7 cellular contexts compared by ENCODE assay signal in genomic region chr9:126861707-126862460, GRCh38. TPM values are rescaled to one million over a fixed set of nuclear protein-coding genes. Genes with fewer than 3 reads are reported as not detected.
DNase-seq lines count a peak whose midpoint lies in the region; ATAC-seq and TF ChIP-seq lines count a peak whose summit lies in the region.

No MANE protein-coding gene starts in this region.

- no peaks in the 10 kb centered on the region for H3K9me3 ChIP-seq in T-helper 17 cell (ENCODE audit: control insufficient read depth, low read length, poor library complexity, severe bottlenecking)
- no peaks in the 10 kb centered on the region for H3K9me3 ChIP-seq in sigmoid colon

- no peak for TF ChIP-seq EP300 in sigmoid colon (IDR thresholded peaks at IDR 0.05)

- peaks cover 8% of the 10 kb centered on the region for H3K27me3 Mint-ChIP-seq in T-helper 17 cell

- H3K4me3 ChIP-seq in HFF-Myc (replicated peaks; ENCODE audit: low read depth, low read length), result peak overlapping the region; percentile 82
- H3K4me3 ChIP-seq in sigmoid colon, result peak overlapping the region; percentile 90 to 99 (median 96)

- TF ChIP-seq CTCF in HFF-Myc (IDR thresholded peaks at IDR 0.05; ENCODE audit: low read depth, low read length, missing control alignments) (no peak), sigmoid colon (IDR thresholded peaks at IDR 0.05) (no peak)

- peaks cover 4% of the 10 kb centered on the region for H3K36me3 Mint-ChIP-seq in T-helper 17 cell (ENCODE audit: low read depth)

- peak overlapping the region; percentile 90 for H3K27ac Mint-ChIP-seq in T-helper 17 cell

- no peak for ATAC-seq in T-helper 17 cell
- no peak for ATAC-seq in HG03460 (IDR thresholded peaks at IDR 0.05; ENCODE audit: unreplicated experiment)
- ATAC-seq in HG03354 (IDR thresholded peaks at IDR 0.05; ENCODE audit: poor library complexity, severe bottlenecking, unreplicated experiment), result no peak
- no peak for ATAC-seq in GM18867 (IDR thresholded peaks at IDR 0.05; ENCODE audit: unreplicated experiment)

- 14 to 22% methylated on average over 11 of the region's 11 CpGs for WGBS in sigmoid colon, 2 donors

- peaks cover 0 to 43% (median 31%) of the 10 kb centered on the region in 4 donors for H3K4me1 ChIP-seq in sigmoid colon

- H3K4me3 Mint-ChIP-seq in T-helper 17 cell, result peak overlapping the region; percentile 92

- no peak for TF ChIP-seq POLR2A in sigmoid colon (IDR thresholded peaks at IDR 0.05)

- no peaks in the 10 kb centered on the region for H3K27me3 ChIP-seq in sigmoid colon

- H3K36me3 ChIP-seq in sigmoid colon, result peaks cover 0 to 18% (median 3%) of the 10 kb centered on the region in 4 donors

- H3K4me1 Mint-ChIP-seq in T-helper 17 cell, result peaks cover 21% of the 10 kb centered on the region

- H3K27ac ChIP-seq in sigmoid colon, result peak overlapping the region in 2 of 4 donors; percentile 92 to 94

- no peak for DNase-seq in HFF-Myc (ENCODE audit: extremely low read depth, low read depth)
- DNase-seq in T-helper 17 cell, result no peak
- DNase-seq in fibroblast of peridontal ligament (ENCODE audit: extremely low read depth), result peak; percentile 47
- no peak for DNase-seq in sigmoid colon

- intact Hi-C loops in sigmoid colon (cut with DNase I), result loop anchor here (2.0 kb wide), 1 partner anchor 53 kb away; the partner anchor contains the start of gene RALGPS1

RNA-seq across cellular contexts. Expression of gene ZBTB34, which starts 1.4 kb away (rescaled TPM):
- total RNA-seq in T-helper 17 cell, result 1 to 10 TPM; 5.0 to 8.2 TPM
- 10 to 100 TPM in 1 of 4 donors, 1 to 10 TPM in 3; 8.9 to 11.4 (median 9.7) TPM for total RNA-seq in sigmoid colon
- 1 to 10 TPM; 1.4 to 3.1 (median 1.8) TPM for polyA plus RNA-seq in sigmoid colon

RNA-seq across cellular contexts. Expression of gene RALGPS1, which starts 52.7 kb away (rescaled TPM):
- total RNA-seq in T-helper 17 cell, result 10 to 100 TPM in 1 of 2 donors, 1 to 10 TPM in 1; 9.3 to 12.6 TPM
- total RNA-seq in sigmoid colon, result 10 to 100 TPM; 11.4 to 18.6 (median 14.3) TPM
- polyA plus RNA-seq in sigmoid colon, result 10 to 100 TPM in 1 of 3 donors, 1 to 10 TPM in 2; 6.6 to 11.0 (median 9.0) TPM

RNA-seq across cellular contexts. Expression of gene ZBTB43, which starts 57.0 kb away (rescaled TPM):
- 10 to 100 TPM; 36.8 to 52.0 TPM for total RNA-seq in T-helper 17 cell
- 10 to 100 TPM in 1 of 4 donors, 1 to 10 TPM in 3; 6.7 to 12.2 (median 7.9) TPM for total RNA-seq in sigmoid colon
- 1 to 10 TPM; 1.8 to 4.6 (median 3.0) TPM for polyA plus RNA-seq in sigmoid colon
